In the genomic region with DNA sequence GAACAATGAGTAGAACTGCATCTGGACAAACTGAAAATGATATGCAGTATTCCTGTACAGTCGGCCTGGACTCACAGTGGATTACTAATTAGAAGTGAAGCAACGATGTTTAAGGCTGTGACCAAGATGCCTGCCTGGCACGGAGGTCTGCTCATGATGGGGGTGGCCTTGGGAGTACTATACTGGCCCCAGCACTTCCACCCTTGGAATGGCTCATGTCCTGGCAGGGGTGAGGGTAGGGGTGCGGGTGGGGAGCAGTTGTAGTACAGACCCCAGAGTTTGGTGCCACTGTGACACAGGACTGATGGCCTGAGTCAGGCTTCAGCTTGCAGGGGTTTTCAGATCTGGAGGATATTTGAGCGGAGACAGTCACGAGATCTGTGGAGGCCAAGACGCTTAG, we compare ENCODE assay signal across 21 cellular contexts. TPM values are rescaled to one million over a fixed set of nuclear protein-coding genes. Genes with fewer than 3 reads are reported as not detected.
DNase-seq lines count a peak whose midpoint lies in the region; ATAC-seq and TF ChIP-seq lines count a peak whose summit lies in the region.
"Had no signal": no experiment of that assay in that cellular context is flagged by ENCODE, and none has a peak within 500 bp of the region (broad histone marks: within the 10 kb centered on the region; RNA-seq: fewer than 3 reads in every experiment).

No MANE protein-coding gene starts in this region.

- peak overlapping the region; percentile 7 for H3K4me3 ChIP-seq in CD4-positive, CD25-positive, alpha-beta regulatory T cell (ENCODE audit: low read depth, low read length)
- H3K4me3 ChIP-seq in CD4-positive, alpha-beta memory T cell (ENCODE audit: low read length in 2 of 2): no peak overlapping the region
- H3K4me3 ChIP-seq: BLaER1 treated with 17β-estradiol and CSF1 and Interleukin-3, amounts not matched to agents 10 nM and 100 nM; SJSA1 had no signal

- DNase-seq in CD4-positive, CD25-positive, alpha-beta regulatory T cell: no peak
- DNase-seq in CD4-positive, alpha-beta memory T cell: no peak
- DNase-seq in central memory CD8-positive, alpha-beta T cell (ENCODE audit: low spot score in 2 of 2): no peak
- DNase-seq in natural killer cell (no peak), Right ventricle myocardium superior (no peak)
- DNase-seq: COR-L47, DMS 273 treated with DMSO at 0.1 percent for 48 hours, DND-41, MV-4-11, NCI-H1417 treated with DMSO at 0.1 percent for 48 hours, NCI-H187 treated with DMSO at 0.1 percent for 48 hours, NCI-H226, NCI-H526, PC-3 had no signal

- H3K27ac ChIP-seq in CD4-positive, CD25-positive, alpha-beta regulatory T cell (ENCODE audit: insufficient read depth, low read length, poor library complexity, severe bottlenecking): no peak overlapping the region
- H3K27ac ChIP-seq in CD4-positive, alpha-beta memory T cell (ENCODE audit: low read depth, low read length): peak overlapping the region; percentile 14
- H3K27ac ChIP-seq: BLaER1 treated with 17β-estradiol and CSF1 and Interleukin-3, amounts not matched to agents 10 nM and 100 nM; HL-60; KMS-11; RWPE1; SJSA1 had no signal

- H3K27ac Mint-ChIP-seq in CD4-positive, CD25-positive, alpha-beta regulatory T cell: peak overlapping the region; percentile 52 to 71 (median 69)
- H3K27ac Mint-ChIP-seq in CD4-positive, alpha-beta memory T cell: peak overlapping the region; percentile 32 to 92 (median 71)
- peak overlapping the region; percentile 59 for H3K27ac Mint-ChIP-seq in central memory CD8-positive, alpha-beta T cell (ENCODE audit: low read depth)
- peak overlapping the region; percentile 74 to 80 for H3K27ac Mint-ChIP-seq in natural killer cell

- TF ChIP-seq CTCF in natural killer cell (IDR thresholded peaks at IDR 0.05): no peak

- ATAC-seq in CD4-positive, CD25-positive, alpha-beta regulatory T cell (ENCODE audit: low read depth in 2 of 2): no peak
- no peak for ATAC-seq in central memory CD8-positive, alpha-beta T cell (replicated peaks; ENCODE audit: extremely low read depth, poor library complexity, severe bottlenecking)
- ATAC-seq in natural killer cell (peak in 1 of 3 donors; percentile 12), GM19328 (IDR thresholded peaks at IDR 0.05; ENCODE audit: unreplicated experiment) (no peak), Right ventricle myocardium superior (ENCODE audit: poor library complexity) (no peak), HG03045 (IDR thresholded peaks at IDR 0.05; ENCODE audit: unreplicated experiment) (no peak)
- ATAC-seq: PC-3 had no signal

- intact Hi-C loops in CD4-positive, alpha-beta memory T cell (cut with micrococcal nuclease): no loop called here
- intact Hi-C loops in natural killer cell (cut with micrococcal nuclease) (no loop called here), Right ventricle myocardium superior (cut with DNase I) (no loop called here)

- H3K36me3 Mint-ChIP-seq in CD4-positive, CD25-positive, alpha-beta regulatory T cell: peaks cover 19% of the 10 kb centered on the region
- H3K36me3 Mint-ChIP-seq in CD4-positive, alpha-beta memory T cell: peaks cover 18 to 66% of the 10 kb centered on the region in 2 donors
- H3K36me3 Mint-ChIP-seq in central memory CD8-positive, alpha-beta T cell (ENCODE audit: insufficient read depth): peaks cover 20% of the 10 kb centered on the region
- no peaks in the 10 kb centered on the region for H3K36me3 Mint-ChIP-seq in natural killer cell

- peaks cover 78% of the 10 kb centered on the region for H3K4me1 ChIP-seq in CD4-positive, CD25-positive, alpha-beta regulatory T cell (ENCODE audit: control insufficient read depth, insufficient read depth, low read length, poor library complexity, severe bottlenecking)
- H3K4me1 ChIP-seq in CD4-positive, alpha-beta memory T cell (ENCODE audit: insufficient read depth, low read length): peaks cover 99% of the 10 kb centered on the region
- H3K4me1 ChIP-seq: SJSA1 had no signal

- no peaks in the 10 kb centered on the region for H3K9me3 ChIP-seq in CD4-positive, CD25-positive, alpha-beta regulatory T cell (ENCODE audit: control insufficient read depth in 2 of 2, low read length in 2 of 2)
- no peaks in the 10 kb centered on the region for H3K9me3 ChIP-seq in CD4-positive, alpha-beta memory T cell (ENCODE audit: control insufficient read depth in 1 of 2, low read length in 2 of 2)
- H3K9me3 ChIP-seq: BLaER1 treated with 17β-estradiol and CSF1 and Interleukin-3, amounts not matched to agents 10 nM and 100 nM; SJSA1 had no signal

- peaks cover 33 to 91% (median 82%) of the 10 kb centered on the region in 4 donors for H3K4me1 Mint-ChIP-seq in CD4-positive, CD25-positive, alpha-beta regulatory T cell
- peaks cover 71 to 96% (median 81%) of the 10 kb centered on the region in 4 donors for H3K4me1 Mint-ChIP-seq in CD4-positive, alpha-beta memory T cell
- peaks cover 78% of the 10 kb centered on the region for H3K4me1 Mint-ChIP-seq in central memory CD8-positive, alpha-beta T cell
- peaks cover 75 to 84% of the 10 kb centered on the region in 2 donors for H3K4me1 Mint-ChIP-seq in natural killer cell

- CTCF ChIA-PET in CD4-positive, alpha-beta memory T cell (lab: Charles Lee; ENCODE audit: partially characterized antibody): no interaction called here

- H3K27me3 ChIP-seq in CD4-positive, CD25-positive, alpha-beta regulatory T cell (ENCODE audit: control insufficient read depth, insufficient read depth, low read length): no peaks in the 10 kb centered on the region
- H3K27me3 ChIP-seq in CD4-positive, alpha-beta memory T cell (ENCODE audit: insufficient read depth, low read length): no peaks in the 10 kb centered on the region
- H3K27me3 ChIP-seq: BLaER1 treated with 17β-estradiol and CSF1 and Interleukin-3, amounts not matched to agents 10 nM and 100 nM; SJSA1 had no signal

- POLR2A ChIA-PET in CD4-positive, alpha-beta memory T cell (lab: Charles Lee; ENCODE audit: partially characterized antibody): no interaction called here

- no peaks in the 10 kb centered on the region for H3K9me3 Mint-ChIP-seq in CD4-positive, CD25-positive, alpha-beta regulatory T cell
- no peaks in the 10 kb centered on the region for H3K9me3 Mint-ChIP-seq in CD4-positive, alpha-beta memory T cell
- no peaks in the 10 kb centered on the region for H3K9me3 Mint-ChIP-seq in central memory CD8-positive, alpha-beta T cell
- no peaks in the 10 kb centered on the region for H3K9me3 Mint-ChIP-seq in natural killer cell

- H3K27me3 Mint-ChIP-seq in CD4-positive, CD25-positive, alpha-beta regulatory T cell: no peaks in the 10 kb centered on the region
- no peaks in the 10 kb centered on the region for H3K27me3 Mint-ChIP-seq in CD4-positive, alpha-beta memory T cell
- H3K27me3 Mint-ChIP-seq in central memory CD8-positive, alpha-beta T cell: no peaks in the 10 kb centered on the region
- no peaks in the 10 kb centered on the region for H3K27me3 Mint-ChIP-seq in natural killer cell (ENCODE audit: low read depth in 2 of 2)

- H3K4me3 Mint-ChIP-seq in CD4-positive, CD25-positive, alpha-beta regulatory T cell: peak overlapping the region in 1 of 4 donors; percentile 55
- H3K4me3 Mint-ChIP-seq in CD4-positive, alpha-beta memory T cell: peak overlapping the region in 3 of 8 donors; percentile 2 to 57 (median 20)
- no peak overlapping the region for H3K4me3 Mint-ChIP-seq in central memory CD8-positive, alpha-beta T cell
- no peak overlapping the region for H3K4me3 Mint-ChIP-seq in natural killer cell

- H3K36me3 ChIP-seq in CD4-positive, CD25-positive, alpha-beta regulatory T cell (ENCODE audit: control insufficient read depth, insufficient read depth, low read length): peaks cover 47% of the 10 kb centered on the region
- peaks cover 9% of the 10 kb centered on the region for H3K36me3 ChIP-seq in CD4-positive, alpha-beta memory T cell (ENCODE audit: insufficient read depth, low read length)
- H3K36me3 ChIP-seq: SJSA1 had no signal

RNA-seq across cellular contexts. Expression of a gene that starts 55.1 kb away (rescaled TPM):
- 38.9 TPM for total RNA-seq in CD4-positive, CD25-positive, alpha-beta regulatory T cell
- 10 to 100 TPM; 37.1 to 52.2 (median 49.3) TPM for polyA plus RNA-seq in CD4-positive, CD25-positive, alpha-beta regulatory T cell
- total RNA-seq in CD4-positive, alpha-beta memory T cell: 10 to 100 TPM; 63.7 to 68.4 TPM
- polyA plus RNA-seq in CD4-positive, alpha-beta memory T cell: 10 to 100 TPM; 46.5 to 58.7 TPM
- total RNA-seq in natural killer cell: 10 to 100 TPM; 21.7 to 36.7 (median 32.9) TPM
- 24.6 TPM for total RNA-seq in Right ventricle myocardium superior
